In genomic region chr12:24711056-24711455, GRCh38 we compare ENCODE assay signal across 24 cellular contexts.
"Had no signal": no experiment of that assay in that cellular context is flagged by ENCODE, and none has a peak within 500 bp of the region (broad histone marks: within the 10 kb centered on the region; RNA-seq: fewer than 3 reads in every experiment).

No MANE protein-coding gene starts in this region.

- H3K4me3 Mint-ChIP-seq: endodermal cell; naive thymus-derived CD4-positive, alpha-beta T cell; nephron; neural progenitor cell; stimulated activated memory B cell treated with anti-CD40 and anti-IgM and Interleukin-4, amounts not matched to agents 10 μg/mL and 1 μg/mL and 100 μg/mL, for 72 hours; stimulated activated naive CD8-positive, alpha-beta T cell treated with anti-CD3 and anti-CD28 coated beads, Interleukin-15, Interleukin-2, amounts not matched to agents 100 ng/mL and 50 ng/mL, for 24 hours had no signal

- H3K27ac Mint-ChIP-seq: endodermal cell; naive thymus-derived CD4-positive, alpha-beta T cell; nephron; neural progenitor cell; stimulated activated memory B cell treated with anti-CD40 and anti-IgM and Interleukin-4, amounts not matched to agents 10 μg/mL and 1 μg/mL and 100 μg/mL, for 72 hours; stimulated activated naive CD8-positive, alpha-beta T cell treated with anti-CD3 and anti-CD28 coated beads, Interleukin-15, Interleukin-2, amounts not matched to agents 100 ng/mL and 50 ng/mL, for 24 hours had no signal

- H3K27me3 Mint-ChIP-seq: naive thymus-derived CD4-positive, alpha-beta T cell; stimulated activated memory B cell treated with anti-CD40 and anti-IgM and Interleukin-4, amounts not matched to agents 10 μg/mL and 1 μg/mL and 100 μg/mL, for 72 hours; stimulated activated naive CD8-positive, alpha-beta T cell treated with anti-CD3 and anti-CD28 coated beads, Interleukin-15, Interleukin-2, amounts not matched to agents 100 ng/mL and 50 ng/mL, for 24 hours had no signal

- ATAC-seq: esophagus mucosa; gastrocnemius medialis; left cardiac atrium; left lung; naive thymus-derived CD4-positive, alpha-beta T cell; right cardiac atrium; stimulated activated memory B cell treated with anti-CD40 and anti-IgM and Interleukin-4, amounts not matched to agents 10 μg/mL and 1 μg/mL and 100 μg/mL, for 72 hours had no signal

- H3K9me3 ChIP-seq: gastrocnemius medialis, left lung, prostate gland, sigmoid colon, spleen, thoracic aorta, tibial nerve, upper lobe of left lung had no signal

- DNase-seq: dorsolateral prefrontal cortex; effector CD8-positive, alpha-beta T cell; endodermal cell; foreskin fibroblast; gastrocnemius medialis; left cardiac atrium; left lung; mesendoderm; midbrain; naive thymus-derived CD4-positive, alpha-beta T cell; right cardiac atrium; sigmoid colon; spleen; stimulated activated CD4-positive, alpha-beta T cell treated with anti-CD3 and anti-CD28 coated beads, Interleukin-4, amount 100 ng/mL, for 4 hours; upper lobe of left lung had no signal

- H3K9me3 Mint-ChIP-seq: endodermal cell; nephron; stimulated activated memory B cell treated with anti-CD40 and anti-IgM and Interleukin-4, amounts not matched to agents 10 μg/mL and 1 μg/mL and 100 μg/mL, for 72 hours; stimulated activated naive CD8-positive, alpha-beta T cell treated with anti-CD3 and anti-CD28 coated beads, Interleukin-15, Interleukin-2, amounts not matched to agents 100 ng/mL and 50 ng/mL, for 24 hours had no signal

- H3K27me3 ChIP-seq: dorsolateral prefrontal cortex, gastrocnemius medialis, left lung, neural progenitor cell, sigmoid colon, spleen, tibial nerve, upper lobe of left lung had no signal

- H3K9ac ChIP-seq: neural progenitor cell had no signal

- H3K27ac ChIP-seq: dorsolateral prefrontal cortex, epithelial cell of prostate, gastrocnemius medialis, left lung, neural progenitor cell, prostate gland, sigmoid colon, spleen, thoracic aorta, tibial nerve, upper lobe of left lung had no signal

- H3K36me3 Mint-ChIP-seq: naive thymus-derived CD4-positive, alpha-beta T cell; neural progenitor cell; stimulated activated memory B cell treated with anti-CD40 and anti-IgM and Interleukin-4, amounts not matched to agents 10 μg/mL and 1 μg/mL and 100 μg/mL, for 72 hours had no signal

- H3K4me1 Mint-ChIP-seq: naive thymus-derived CD4-positive, alpha-beta T cell; nephron had no signal

- H3K4me3 ChIP-seq: dorsolateral prefrontal cortex, gastrocnemius medialis, left lung, neural progenitor cell, prostate gland, sigmoid colon, spleen, thoracic aorta, tibial nerve, upper lobe of left lung had no signal

- H2AFZ ChIP-seq: neural progenitor cell had no signal

- H3K4me2 ChIP-seq: neural progenitor cell had no signal

- H3K36me3 ChIP-seq: gastrocnemius medialis, left lung, neural progenitor cell, prostate gland, sigmoid colon, spleen, thoracic aorta, tibial nerve, upper lobe of left lung had no signal

- H3K4me1 ChIP-seq: gastrocnemius medialis, neural progenitor cell, prostate gland, sigmoid colon had no signal
